In the genomic region with DNA sequence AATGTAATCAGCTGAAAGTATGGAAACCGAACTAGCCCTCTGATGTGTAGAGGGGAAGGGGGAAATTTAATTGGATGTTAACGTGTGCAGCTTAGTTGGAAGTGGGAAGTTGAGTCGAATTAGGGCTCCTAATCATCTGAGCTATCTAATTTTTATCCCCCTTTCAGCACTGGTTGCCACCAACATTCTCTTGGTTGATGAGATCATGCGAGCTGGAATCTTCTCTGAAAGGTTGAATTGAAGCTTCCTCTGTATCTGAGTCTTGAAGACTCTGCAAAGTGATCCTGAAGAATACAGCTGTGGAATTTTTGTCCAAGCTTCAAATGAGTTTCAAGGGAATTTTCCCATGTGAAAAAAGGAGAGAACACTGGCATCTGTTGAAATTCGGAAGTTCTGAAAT, we compare ENCODE assay signal across 8 cellular contexts.
DNase-seq lines count a peak whose midpoint lies in the region; ATAC-seq and TF ChIP-seq lines count a peak whose summit lies in the region.
"Not testable (repeated sequence)": the region's sequence is repeated elsewhere in the genome, so short reads cannot be mapped to it uniquely, and the experiment has no call there.

No MANE protein-coding gene starts in this region.

- CTCF ChIA-PET in activated CD4-positive, alpha-beta memory T cell treated with anti-CD3 and anti-CD28 coated beads for 36 hours (lab: Charles Lee), result not testable (repeated sequence)

- not testable (repeated sequence) for H3K4me3 Mint-ChIP-seq in activated CD4-positive, alpha-beta memory T cell treated with anti-CD3 and anti-CD28 coated beads for 36 hours; activated naive CD4-positive, alpha-beta T cell treated with anti-CD3 and anti-CD28 coated beads, Interleukin-2, amount 50 U/mL, for 24 hours; stimulated activated effector memory CD8-positive, alpha-beta T cell treated with anti-CD3 and anti-CD28 coated beads, Interleukin-12 subunit alpha, Interleukin-12 subunit beta, amount 100 ng/mL, for 72 hours

- intact Hi-C loops in activated CD4-positive, alpha-beta memory T cell treated with anti-CD3 and anti-CD28 coated beads for 36 hours (cut with micrococcal nuclease); body of pancreas (cut with DNase I): not testable (repeated sequence)

- not testable (repeated sequence) for H3K9ac ChIP-seq in liver (ENCODE audit: low read depth in 1 of 2, low read length in 2 of 2)

- not testable (repeated sequence) for TF ChIP-seq RAD21 in liver (IDR thresholded peaks at IDR 0.05)

- ATAC-seq in body of pancreas; stimulated activated effector memory CD8-positive, alpha-beta T cell treated with anti-CD3 and anti-CD28 coated beads, Interleukin-12 subunit alpha, Interleukin-12 subunit beta, amount 100 ng/mL, for 72 hours: not testable (repeated sequence)

- POLR2A ChIA-PET in activated CD4-positive, alpha-beta memory T cell treated with anti-CD3 and anti-CD28 coated beads for 36 hours (lab: Charles Lee), result not testable (repeated sequence)

- H3K4me3 ChIP-seq in body of pancreas; liver (ENCODE audit: low read depth in 1 of 3, low read length in 3 of 3): not testable (repeated sequence)

- H3K27ac Mint-ChIP-seq in activated CD4-positive, alpha-beta memory T cell treated with anti-CD3 and anti-CD28 coated beads for 36 hours, result peak overlapping the region; percentile 58
- peak overlapping the region; percentile 79 for H3K27ac Mint-ChIP-seq in activated naive CD4-positive, alpha-beta T cell treated with anti-CD3 and anti-CD28 coated beads, Interleukin-2, amount 50 U/mL, for 24 hours
- peak overlapping the region; percentile 56 for H3K27ac Mint-ChIP-seq in stimulated activated effector memory CD8-positive, alpha-beta T cell treated with anti-CD3 and anti-CD28 coated beads, Interleukin-12 subunit alpha, Interleukin-12 subunit beta, amount 100 ng/mL, for 72 hours

- H3K36me3 Mint-ChIP-seq in activated CD4-positive, alpha-beta memory T cell treated with anti-CD3 and anti-CD28 coated beads for 36 hours, result peaks cover 22% of the 10 kb centered on the region
- H3K36me3 Mint-ChIP-seq in activated naive CD4-positive, alpha-beta T cell treated with anti-CD3 and anti-CD28 coated beads, Interleukin-2, amount 50 U/mL, for 24 hours, result peaks cover 11% of the 10 kb centered on the region
- peaks cover 61% of the 10 kb centered on the region for H3K36me3 Mint-ChIP-seq in stimulated activated effector memory CD8-positive, alpha-beta T cell treated with anti-CD3 and anti-CD28 coated beads, Interleukin-12 subunit alpha, Interleukin-12 subunit beta, amount 100 ng/mL, for 72 hours

- not testable (repeated sequence) for TF ChIP-seq CTCF in 22Rv1 (IDR thresholded peaks at IDR 0.05); body of pancreas (IDR thresholded peaks at IDR 0.05); liver (IDR thresholded peaks at IDR 0.05; ENCODE audit: low read depth, low read length, missing input control)

- H3K27me3 ChIP-seq in body of pancreas; liver (ENCODE audit: control insufficient read depth in 4 of 4, insufficient read depth in 4 of 4, low read length in 3 of 4): not testable (repeated sequence)

- peaks cover 22% of the 10 kb centered on the region for H3K4me1 Mint-ChIP-seq in activated CD4-positive, alpha-beta memory T cell treated with anti-CD3 and anti-CD28 coated beads for 36 hours (ENCODE audit: low read depth)
- peaks cover 11% of the 10 kb centered on the region for H3K4me1 Mint-ChIP-seq in activated naive CD4-positive, alpha-beta T cell treated with anti-CD3 and anti-CD28 coated beads, Interleukin-2, amount 50 U/mL, for 24 hours
- not testable (repeated sequence) for H3K4me1 Mint-ChIP-seq in stimulated activated effector memory CD8-positive, alpha-beta T cell treated with anti-CD3 and anti-CD28 coated beads, Interleukin-12 subunit alpha, Interleukin-12 subunit beta, amount 100 ng/mL, for 72 hours

- TF ChIP-seq POLR2A in body of pancreas (IDR thresholded peaks at IDR 0.05), result not testable (repeated sequence)

- H3K27ac ChIP-seq in 22Rv1, result peak overlapping the region; percentile 30; the same call in 1 of the 2 replicates
- H3K27ac ChIP-seq in body of pancreas, result peak overlapping the region in 3 of 4 donors; percentile 32 to 74 (median 59)
- H3K27ac ChIP-seq in liver (ENCODE audit: low read depth in 1 of 2, low read length in 2 of 2), result peak overlapping the region; percentile 50 to 67

- WGBS in body of pancreas, 2 donors, result 77 to 81% methylated on average over 5 of the region's 5 CpGs
- WGBS in liver, result 85% methylated on average over 5 of the region's 5 CpGs

- not testable (repeated sequence) for H3K9me3 ChIP-seq in body of pancreas; liver (ENCODE audit: control insufficient read depth in 4 of 4, low read length in 3 of 4)

- H3K9me3 Mint-ChIP-seq in activated CD4-positive, alpha-beta memory T cell treated with anti-CD3 and anti-CD28 coated beads for 36 hours; activated naive CD4-positive, alpha-beta T cell treated with anti-CD3 and anti-CD28 coated beads, Interleukin-2, amount 50 U/mL, for 24 hours; stimulated activated effector memory CD8-positive, alpha-beta T cell treated with anti-CD3 and anti-CD28 coated beads, Interleukin-12 subunit alpha, Interleukin-12 subunit beta, amount 100 ng/mL, for 72 hours: not testable (repeated sequence)

- DNase-seq in EH (ENCODE audit: low read depth) (peak; percentile 6), OCI-M1 (lab: John Stamatoyannopoulos, UW) (peak; percentile 63)
- not testable (repeated sequence) for DNase-seq in activated CD4-positive, alpha-beta memory T cell treated with anti-CD3 and anti-CD28 coated beads for 36 hours; body of pancreas; stimulated activated effector memory CD8-positive, alpha-beta T cell treated with anti-CD3 and anti-CD28 coated beads, Interleukin-12 subunit alpha, Interleukin-12 subunit beta, amount 100 ng/mL, for 72 hours (ENCODE audit: low spot score in 2 of 2)

- H3K36me3 ChIP-seq in body of pancreas (replicated peaks in 1 of 2; ENCODE audit: insufficient read depth in 1 of 2, low read depth in 2 of 2); liver (ENCODE audit: control insufficient read depth in 4 of 4, insufficient read depth in 3 of 4, low read depth in 1 of 4, low read length in 3 of 4): not testable (repeated sequence)

- H3K4me1 ChIP-seq in body of pancreas, result peaks cover 17% of the 10 kb centered on the region
- H3K4me1 ChIP-seq in liver (ENCODE audit: control insufficient read depth in 4 of 4, insufficient read depth in 4 of 4, low read length in 3 of 4), result not testable (repeated sequence)

- H3K27me3 Mint-ChIP-seq in activated CD4-positive, alpha-beta memory T cell treated with anti-CD3 and anti-CD28 coated beads for 36 hours; activated naive CD4-positive, alpha-beta T cell treated with anti-CD3 and anti-CD28 coated beads, Interleukin-2, amount 50 U/mL, for 24 hours: not testable (repeated sequence)
